1 cellular context compared by ENCODE assay signal in the genomic region with DNA sequence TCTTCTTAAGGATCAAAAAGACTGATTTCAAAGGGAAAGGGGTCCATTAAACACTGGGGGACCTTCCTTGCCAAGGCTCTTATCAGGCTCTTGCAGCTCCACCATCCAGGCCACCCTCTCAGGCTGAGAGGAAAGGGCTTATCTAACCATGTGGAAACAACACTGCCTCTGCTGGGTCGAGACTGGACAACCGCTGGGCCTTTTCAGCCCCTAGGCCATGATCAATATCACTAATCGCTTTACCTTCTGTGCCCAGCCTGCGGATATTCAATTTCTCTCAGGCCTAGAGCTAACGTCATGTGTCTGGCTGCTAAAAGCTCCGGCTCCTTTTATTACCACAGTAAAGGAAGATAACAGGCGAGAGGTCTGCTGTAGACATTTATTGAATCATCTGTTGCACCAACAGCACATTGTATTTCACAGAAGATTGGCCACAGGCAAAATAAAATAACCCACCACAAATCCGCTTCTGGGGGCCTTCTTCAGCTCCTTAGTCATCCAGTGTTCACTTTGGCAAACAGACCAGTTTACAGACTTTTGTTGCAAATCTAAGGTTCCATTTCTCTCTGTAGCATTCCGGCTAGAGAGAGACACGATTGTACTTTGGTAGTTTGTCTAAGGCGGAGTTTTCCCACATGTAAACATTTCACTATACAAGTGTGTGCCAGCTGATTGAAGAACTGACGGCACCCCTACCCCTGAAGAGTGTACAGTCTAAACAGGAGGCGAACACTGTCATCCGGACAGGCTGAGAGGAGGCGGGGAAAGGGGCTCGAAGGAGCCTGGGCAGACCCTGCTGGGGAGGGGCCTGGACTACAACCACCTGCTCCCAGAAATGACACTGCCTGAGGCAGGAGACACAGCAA.
TF ChIP-seq lines count a peak whose summit lies in the region.

No MANE protein-coding gene starts in this region.

TF ChIP-seq in HepG2, 621 proteins besides CTCF, POLR2A, EP300 and RAD21 (continues in another document):
- TF ChIP-seq TSC22D2 (CRISPR knock-in tag; IDR thresholded peaks at IDR 0.05; ENCODE audit: borderline replicate concordance) (no peak), ZNF567 (CRISPR knock-in tag; IDR thresholded peaks at IDR 0.05; ENCODE audit: borderline replicate concordance) (no peak), CC2D1A (CRISPR knock-in tag; IDR thresholded peaks at IDR 0.05) (no peak), ZNF292 (CRISPR knock-in tag; IDR thresholded peaks at IDR 0.05; ENCODE audit: borderline replicate concordance, low read depth) (0 out of 2 replicates have a peak, but pooled peaks have one; percentile 20), KDM5B (CRISPR knock-in tag; IDR thresholded peaks at IDR 0.05; ENCODE audit: borderline replicate concordance) (no peak), ZNF367 (CRISPR knock-in tag; IDR thresholded peaks at IDR 0.05; ENCODE audit: borderline replicate concordance) (no peak), SP4 (CRISPR knock-in tag; IDR thresholded peaks at IDR 0.05) (0 out of 2 replicates have a peak, but pooled peaks have one; percentile 43), KLF12 (CRISPR knock-in tag; IDR thresholded peaks at IDR 0.05; ENCODE audit: borderline replicate concordance) (no peak), ZNF44 (CRISPR knock-in tag; IDR thresholded peaks at IDR 0.05) (no peak), ZFP62 (CRISPR knock-in tag; IDR thresholded peaks at IDR 0.05) (no peak), ZNF660 (CRISPR knock-in tag; IDR thresholded peaks at IDR 0.05; ENCODE audit: borderline replicate concordance, low read depth) (no peak), SOX13 (IDR thresholded peaks at IDR 0.05) (no peak), SOX13 (CRISPR knock-in tag; conservative IDR thresholded peaks at IDR 0.05 in 1 of 2, IDR thresholded peaks at IDR 0.05 in 1 of 2) (peak in 1 of 2 experiments; percentile 77; a peak in 2 of 4 replicates), ZBTB3 (CRISPR knock-in tag; IDR thresholded peaks at IDR 0.05; ENCODE audit: borderline replicate concordance, low read depth) (no peak), IKZF1 (IDR thresholded peaks at IDR 0.05) (no peak), SMYD3 (CRISPR knock-in tag; IDR thresholded peaks at IDR 0.05) (no peak), MAFK (conservative IDR thresholded peaks at IDR 0.05 in 1 of 2, IDR thresholded peaks at IDR 0.05 in 1 of 2; ENCODE audit: low read length in 2 of 2) (no peak), MXD4 (CRISPR knock-in tag; IDR thresholded peaks at IDR 0.05) (no peak)
- TF ChIP-seq, protein P1, sequence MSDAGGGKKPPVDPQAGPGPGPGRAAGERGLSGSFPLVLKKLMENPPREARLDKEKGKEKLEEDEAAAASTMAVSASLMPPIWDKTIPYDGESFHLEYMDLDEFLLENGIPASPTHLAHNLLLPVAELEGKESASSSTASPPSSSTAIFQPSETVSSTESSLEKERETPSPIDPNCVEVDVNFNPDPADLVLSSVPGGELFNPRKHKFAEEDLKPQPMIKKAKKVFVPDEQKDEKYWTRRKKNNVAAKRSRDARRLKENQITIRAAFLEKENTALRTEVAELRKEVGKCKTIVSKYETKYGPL (CRISPR knock-in tag; IDR thresholded peaks at IDR 0.05) = no peak
- TF ChIP-seq, protein P2, sequence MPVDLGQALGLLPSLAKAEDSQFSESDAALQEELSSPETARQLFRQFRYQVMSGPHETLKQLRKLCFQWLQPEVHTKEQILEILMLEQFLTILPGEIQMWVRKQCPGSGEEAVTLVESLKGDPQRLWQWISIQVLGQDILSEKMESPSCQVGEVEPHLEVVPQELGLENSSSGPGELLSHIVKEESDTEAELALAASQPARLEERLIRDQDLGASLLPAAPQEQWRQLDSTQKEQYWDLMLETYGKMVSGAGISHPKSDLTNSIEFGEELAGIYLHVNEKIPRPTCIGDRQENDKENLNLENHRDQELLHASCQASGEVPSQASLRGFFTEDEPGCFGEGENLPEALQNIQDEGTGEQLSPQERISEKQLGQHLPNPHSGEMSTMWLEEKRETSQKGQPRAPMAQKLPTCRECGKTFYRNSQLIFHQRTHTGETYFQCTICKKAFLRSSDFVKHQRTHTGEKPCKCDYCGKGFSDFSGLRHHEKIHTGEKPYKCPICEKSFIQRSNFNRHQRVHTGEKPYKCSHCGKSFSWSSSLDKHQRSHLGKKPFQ (CRISPR knock-in tag; IDR thresholded peaks at IDR 0.05; ENCODE audit: insufficient replicate concordance) = no peak
- TF ChIP-seq, protein P3, sequence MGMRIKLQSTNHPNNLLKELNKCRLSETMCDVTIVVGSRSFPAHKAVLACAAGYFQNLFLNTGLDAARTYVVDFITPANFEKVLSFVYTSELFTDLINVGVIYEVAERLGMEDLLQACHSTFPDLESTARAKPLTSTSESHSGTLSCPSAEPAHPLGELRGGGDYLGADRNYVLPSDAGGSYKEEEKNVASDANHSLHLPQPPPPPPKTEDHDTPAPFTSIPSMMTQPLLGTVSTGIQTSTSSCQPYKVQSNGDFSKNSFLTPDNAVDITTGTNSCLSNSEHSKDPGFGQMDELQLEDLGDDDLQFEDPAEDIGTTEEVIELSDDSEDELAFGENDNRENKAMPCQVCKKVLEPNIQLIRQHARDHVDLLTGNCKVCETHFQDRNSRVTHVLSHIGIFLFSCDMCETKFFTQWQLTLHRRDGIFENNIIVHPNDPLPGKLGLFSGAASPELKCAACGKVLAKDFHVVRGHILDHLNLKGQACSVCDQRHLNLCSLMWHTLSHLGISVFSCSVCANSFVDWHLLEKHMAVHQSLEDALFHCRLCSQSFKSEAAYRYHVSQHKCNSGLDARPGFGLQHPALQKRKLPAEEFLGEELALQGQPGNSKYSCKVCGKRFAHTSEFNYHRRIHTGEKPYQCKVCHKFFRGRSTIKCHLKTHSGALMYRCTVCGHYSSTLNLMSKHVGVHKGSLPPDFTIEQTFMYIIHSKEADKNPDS (CRISPR knock-in tag; IDR thresholded peaks at IDR 0.05) = no peak
- TF ChIP-seq, protein P4, sequence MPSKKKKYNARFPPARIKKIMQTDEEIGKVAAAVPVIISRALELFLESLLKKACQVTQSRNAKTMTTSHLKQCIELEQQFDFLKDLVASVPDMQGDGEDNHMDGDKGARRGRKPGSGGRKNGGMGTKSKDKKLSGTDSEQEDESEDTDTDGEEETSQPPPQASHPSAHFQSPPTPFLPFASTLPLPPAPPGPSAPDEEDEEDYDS (CRISPR knock-in tag; IDR thresholded peaks at IDR 0.05) = peak; percentile 35
- TF ChIP-seq, protein P5, sequence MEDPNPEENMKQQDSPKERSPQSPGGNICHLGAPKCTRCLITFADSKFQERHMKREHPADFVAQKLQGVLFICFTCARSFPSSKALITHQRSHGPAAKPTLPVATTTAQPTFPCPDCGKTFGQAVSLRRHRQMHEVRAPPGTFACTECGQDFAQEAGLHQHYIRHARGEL (CRISPR knock-in tag; IDR thresholded peaks at IDR 0.05) = no peak
- TF ChIP-seq, protein P6, sequence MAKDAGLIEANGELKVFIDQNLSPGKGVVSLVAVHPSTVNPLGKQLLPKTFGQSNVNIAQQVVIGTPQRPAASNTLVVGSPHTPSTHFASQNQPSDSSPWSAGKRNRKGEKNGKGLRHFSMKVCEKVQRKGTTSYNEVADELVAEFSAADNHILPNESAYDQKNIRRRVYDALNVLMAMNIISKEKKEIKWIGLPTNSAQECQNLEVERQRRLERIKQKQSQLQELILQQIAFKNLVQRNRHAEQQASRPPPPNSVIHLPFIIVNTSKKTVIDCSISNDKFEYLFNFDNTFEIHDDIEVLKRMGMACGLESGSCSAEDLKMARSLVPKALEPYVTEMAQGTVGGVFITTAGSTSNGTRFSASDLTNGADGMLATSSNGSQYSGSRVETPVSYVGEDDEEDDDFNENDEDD (CRISPR knock-in tag; IDR thresholded peaks at IDR 0.05; ENCODE audit: borderline replicate concordance) = 0 out of 2 replicates have a peak, but pooled peaks have one; percentile 46
- TF ChIP-seq, protein P7, sequence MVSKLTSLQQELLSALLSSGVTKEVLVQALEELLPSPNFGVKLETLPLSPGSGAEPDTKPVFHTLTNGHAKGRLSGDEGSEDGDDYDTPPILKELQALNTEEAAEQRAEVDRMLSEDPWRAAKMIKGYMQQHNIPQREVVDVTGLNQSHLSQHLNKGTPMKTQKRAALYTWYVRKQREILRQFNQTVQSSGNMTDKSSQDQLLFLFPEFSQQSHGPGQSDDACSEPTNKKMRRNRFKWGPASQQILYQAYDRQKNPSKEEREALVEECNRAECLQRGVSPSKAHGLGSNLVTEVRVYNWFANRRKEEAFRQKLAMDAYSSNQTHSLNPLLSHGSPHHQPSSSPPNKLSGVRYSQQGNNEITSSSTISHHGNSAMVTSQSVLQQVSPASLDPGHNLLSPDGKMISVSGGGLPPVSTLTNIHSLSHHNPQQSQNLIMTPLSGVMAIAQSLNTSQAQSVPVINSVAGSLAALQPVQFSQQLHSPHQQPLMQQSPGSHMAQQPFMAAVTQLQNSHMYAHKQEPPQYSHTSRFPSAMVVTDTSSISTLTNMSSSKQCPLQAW (CRISPR knock-in tag; IDR thresholded peaks at IDR 0.05) = peak; percentile 74
- TF ChIP-seq, protein P8, sequence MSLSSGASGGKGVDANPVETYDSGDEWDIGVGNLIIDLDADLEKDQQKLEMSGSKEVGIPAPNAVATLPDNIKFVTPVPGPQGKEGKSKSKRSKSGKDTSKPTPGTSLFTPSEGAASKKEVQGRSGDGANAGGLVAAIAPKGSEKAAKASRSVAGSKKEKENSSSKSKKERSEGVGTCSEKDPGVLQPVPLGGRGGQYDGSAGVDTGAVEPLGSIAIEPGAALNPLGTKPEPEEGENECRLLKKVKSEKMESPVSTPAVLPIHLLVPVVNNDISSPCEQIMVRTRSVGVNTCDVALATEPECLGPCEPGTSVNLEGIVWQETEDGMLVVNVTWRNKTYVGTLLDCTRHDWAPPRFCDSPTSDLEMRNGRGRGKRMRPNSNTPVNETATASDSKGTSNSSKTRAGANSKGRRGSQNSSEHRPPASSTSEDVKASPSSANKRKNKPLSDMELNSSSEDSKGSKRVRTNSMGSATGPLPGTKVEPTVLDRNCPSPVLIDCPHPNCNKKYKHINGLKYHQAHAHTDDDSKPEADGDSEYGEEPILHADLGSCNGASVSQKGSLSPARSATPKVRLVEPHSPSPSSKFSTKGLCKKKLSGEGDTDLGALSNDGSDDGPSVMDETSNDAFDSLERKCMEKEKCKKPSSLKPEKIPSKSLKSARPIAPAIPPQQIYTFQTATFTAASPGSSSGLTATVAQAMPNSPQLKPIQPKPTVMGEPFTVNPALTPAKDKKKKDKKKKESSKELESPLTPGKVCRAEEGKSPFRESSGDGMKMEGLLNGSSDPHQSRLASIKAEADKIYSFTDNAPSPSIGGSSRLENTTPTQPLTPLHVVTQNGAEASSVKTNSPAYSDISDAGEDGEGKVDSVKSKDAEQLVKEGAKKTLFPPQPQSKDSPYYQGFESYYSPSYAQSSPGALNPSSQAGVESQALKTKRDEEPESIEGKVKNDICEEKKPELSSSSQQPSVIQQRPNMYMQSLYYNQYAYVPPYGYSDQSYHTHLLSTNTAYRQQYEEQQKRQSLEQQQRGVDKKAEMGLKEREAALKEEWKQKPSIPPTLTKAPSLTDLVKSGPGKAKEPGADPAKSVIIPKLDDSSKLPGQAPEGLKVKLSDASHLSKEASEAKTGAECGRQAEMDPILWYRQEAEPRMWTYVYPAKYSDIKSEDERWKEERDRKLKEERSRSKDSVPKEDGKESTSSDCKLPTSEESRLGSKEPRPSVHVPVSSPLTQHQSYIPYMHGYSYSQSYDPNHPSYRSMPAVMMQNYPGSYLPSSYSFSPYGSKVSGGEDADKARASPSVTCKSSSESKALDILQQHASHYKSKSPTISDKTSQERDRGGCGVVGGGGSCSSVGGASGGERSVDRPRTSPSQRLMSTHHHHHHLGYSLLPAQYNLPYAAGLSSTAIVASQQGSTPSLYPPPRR (CRISPR knock-in tag; IDR thresholded peaks at IDR 0.05; ENCODE audit: borderline replicate concordance) = no peak
- TF ChIP-seq, protein P9, sequence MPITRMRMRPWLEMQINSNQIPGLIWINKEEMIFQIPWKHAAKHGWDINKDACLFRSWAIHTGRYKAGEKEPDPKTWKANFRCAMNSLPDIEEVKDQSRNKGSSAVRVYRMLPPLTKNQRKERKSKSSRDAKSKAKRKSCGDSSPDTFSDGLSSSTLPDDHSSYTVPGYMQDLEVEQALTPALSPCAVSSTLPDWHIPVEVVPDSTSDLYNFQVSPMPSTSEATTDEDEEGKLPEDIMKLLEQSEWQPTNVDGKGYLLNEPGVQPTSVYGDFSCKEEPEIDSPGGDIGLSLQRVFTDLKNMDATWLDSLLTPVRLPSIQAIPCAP (CRISPR knock-in tag; IDR thresholded peaks at IDR 0.05; ENCODE audit: low read depth) = no peak
- TF ChIP-seq, protein P10, sequence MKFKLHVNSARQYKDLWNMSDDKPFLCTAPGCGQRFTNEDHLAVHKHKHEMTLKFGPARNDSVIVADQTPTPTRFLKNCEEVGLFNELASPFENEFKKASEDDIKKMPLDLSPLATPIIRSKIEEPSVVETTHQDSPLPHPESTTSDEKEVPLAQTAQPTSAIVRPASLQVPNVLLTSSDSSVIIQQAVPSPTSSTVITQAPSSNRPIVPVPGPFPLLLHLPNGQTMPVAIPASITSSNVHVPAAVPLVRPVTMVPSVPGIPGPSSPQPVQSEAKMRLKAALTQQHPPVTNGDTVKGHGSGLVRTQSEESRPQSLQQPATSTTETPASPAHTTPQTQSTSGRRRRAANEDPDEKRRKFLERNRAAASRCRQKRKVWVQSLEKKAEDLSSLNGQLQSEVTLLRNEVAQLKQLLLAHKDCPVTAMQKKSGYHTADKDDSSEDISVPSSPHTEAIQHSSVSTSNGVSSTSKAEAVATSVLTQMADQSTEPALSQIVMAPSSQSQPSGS (CRISPR knock-in tag; IDR thresholded peaks at IDR 0.05) = no peak; the same call in none of the 2 replicates
- TF ChIP-seq, protein P11, sequence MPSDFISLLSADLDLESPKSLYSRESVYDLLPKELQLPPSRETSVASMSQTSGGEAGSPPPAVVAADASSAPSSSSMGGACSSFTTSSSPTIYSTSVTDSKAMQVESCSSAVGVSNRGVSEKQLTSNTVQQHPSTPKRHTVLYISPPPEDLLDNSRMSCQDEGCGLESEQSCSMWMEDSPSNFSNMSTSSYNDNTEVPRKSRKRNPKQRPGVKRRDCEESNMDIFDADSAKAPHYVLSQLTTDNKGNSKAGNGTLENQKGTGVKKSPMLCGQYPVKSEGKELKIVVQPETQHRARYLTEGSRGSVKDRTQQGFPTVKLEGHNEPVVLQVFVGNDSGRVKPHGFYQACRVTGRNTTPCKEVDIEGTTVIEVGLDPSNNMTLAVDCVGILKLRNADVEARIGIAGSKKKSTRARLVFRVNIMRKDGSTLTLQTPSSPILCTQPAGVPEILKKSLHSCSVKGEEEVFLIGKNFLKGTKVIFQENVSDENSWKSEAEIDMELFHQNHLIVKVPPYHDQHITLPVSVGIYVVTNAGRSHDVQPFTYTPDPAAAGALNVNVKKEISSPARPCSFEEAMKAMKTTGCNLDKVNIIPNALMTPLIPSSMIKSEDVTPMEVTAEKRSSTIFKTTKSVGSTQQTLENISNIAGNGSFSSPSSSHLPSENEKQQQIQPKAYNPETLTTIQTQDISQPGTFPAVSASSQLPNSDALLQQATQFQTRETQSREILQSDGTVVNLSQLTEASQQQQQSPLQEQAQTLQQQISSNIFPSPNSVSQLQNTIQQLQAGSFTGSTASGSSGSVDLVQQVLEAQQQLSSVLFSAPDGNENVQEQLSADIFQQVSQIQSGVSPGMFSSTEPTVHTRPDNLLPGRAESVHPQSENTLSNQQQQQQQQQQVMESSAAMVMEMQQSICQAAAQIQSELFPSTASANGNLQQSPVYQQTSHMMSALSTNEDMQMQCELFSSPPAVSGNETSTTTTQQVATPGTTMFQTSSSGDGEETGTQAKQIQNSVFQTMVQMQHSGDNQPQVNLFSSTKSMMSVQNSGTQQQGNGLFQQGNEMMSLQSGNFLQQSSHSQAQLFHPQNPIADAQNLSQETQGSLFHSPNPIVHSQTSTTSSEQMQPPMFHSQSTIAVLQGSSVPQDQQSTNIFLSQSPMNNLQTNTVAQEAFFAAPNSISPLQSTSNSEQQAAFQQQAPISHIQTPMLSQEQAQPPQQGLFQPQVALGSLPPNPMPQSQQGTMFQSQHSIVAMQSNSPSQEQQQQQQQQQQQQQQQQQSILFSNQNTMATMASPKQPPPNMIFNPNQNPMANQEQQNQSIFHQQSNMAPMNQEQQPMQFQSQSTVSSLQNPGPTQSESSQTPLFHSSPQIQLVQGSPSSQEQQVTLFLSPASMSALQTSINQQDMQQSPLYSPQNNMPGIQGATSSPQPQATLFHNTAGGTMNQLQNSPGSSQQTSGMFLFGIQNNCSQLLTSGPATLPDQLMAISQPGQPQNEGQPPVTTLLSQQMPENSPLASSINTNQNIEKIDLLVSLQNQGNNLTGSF (CRISPR knock-in tag; IDR thresholded peaks at IDR 0.05) = no peak
